34 cellular contexts compared by ENCODE assay signal in the genomic region with DNA sequence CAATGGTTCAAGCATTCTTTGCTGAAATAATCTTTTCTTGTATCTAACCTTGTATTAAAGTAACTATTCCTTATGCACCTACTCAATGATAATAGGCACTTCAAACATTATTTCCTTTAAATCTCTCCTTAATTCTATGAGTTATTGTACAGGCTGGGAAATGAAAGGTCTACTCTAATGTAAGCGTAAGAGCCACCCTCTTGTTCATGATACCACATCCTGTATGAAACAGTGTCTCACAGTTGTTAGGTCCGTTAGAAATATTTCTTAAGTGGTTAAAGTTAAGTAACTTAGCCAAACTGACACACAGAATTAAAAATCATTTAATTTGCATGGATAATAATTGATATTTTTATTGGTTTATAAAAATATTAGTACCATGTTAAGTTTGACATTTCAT.
"Had no signal": no experiment of that assay in that cellular context is flagged by ENCODE, and none has a peak within 500 bp of the region (broad histone marks: within the 10 kb centered on the region; RNA-seq: fewer than 3 reads in every experiment).

No MANE protein-coding gene starts in this region.

- H3K9me3 Mint-ChIP-seq: activated naive CD8-positive, alpha-beta T cell treated with anti-CD3 and anti-CD28 coated beads, Interleukin-2, amount 10 ng/mL, durations not matched to agents 7 days and 5 days; WTC11 had no signal

- DNase-seq: activated CD4-positive, alpha-beta T cell treated with anti-CD3 and anti-CD28 coated beads for 36 hours; activated CD4-positive, alpha-beta T cell treated with anti-CD3 and anti-CD28 coated beads, Interleukin-2, amount 10 ng/mL, durations not matched to agents 7 days and 5 days; activated CD4-positive, alpha-beta T cell treated with anti-CD3 and anti-CD28 coated beads, Interleukin-2, amount 50 U/mL, for 48 hours; activated CD8-positive, alpha-beta T cell treated with anti-CD3 and anti-CD28 coated beads, Interleukin-2, amount 10 ng/mL, durations not matched to agents 7 days and 5 days; activated gamma-delta T cell; activated naive CD4-positive, alpha-beta T cell treated with Interleukin-2 at 50 U/mL for 16 hours; activated naive CD8-positive, alpha-beta T cell treated with anti-CD3 and anti-CD28 coated beads, Interleukin-2, amount 10 ng/mL, durations not matched to agents 7 days and 5 days; activated T-cell treated with anti-CD3 and anti-CD28 coated beads, Interleukin-2, amount 50 U/mL, for 24 hours; amygdala; colonic mucosa; Karpas-422; MG63; NCI-H1105; NCI-H1417 treated with DMSO at 0.1 percent for 48 hours; NCI-H187 treated with DMSO at 0.1 percent for 48 hours; NCI-H2081 treated with DMSO at 0.1 percent for 48 hours; NCI-H226; NCI-H446 treated with DMSO at 0.1 percent for 48 hours; NCI-H524; NK-92 treated with Interleukin-12 subunit alpha and Interleukin-12 subunit beta, amount 100 ng/mL, for 24 hours; PC-3; Peyer's patch; RPMI8226; SHP77 treated with DMSO at 0.1 percent for 48 hours; SK-N-SH had no signal

- H3K4me3 Mint-ChIP-seq: activated CD4-positive, alpha-beta T cell treated with anti-CD3 and anti-CD28 coated beads for 36 hours; activated CD4-positive, alpha-beta T cell treated with anti-CD3 and anti-CD28 coated beads, Interleukin-2, amount 10 ng/mL, durations not matched to agents 7 days and 5 days; activated CD8-positive, alpha-beta T cell treated with anti-CD3 and anti-CD28 coated beads, Interleukin-2, amount 10 ng/mL, durations not matched to agents 7 days and 5 days; activated naive CD4-positive, alpha-beta T cell treated with anti-CD3 and anti-CD28 coated beads, Interleukin-2, amount 50 U/mL, for 24 hours; activated naive CD8-positive, alpha-beta T cell treated with anti-CD3 and anti-CD28 coated beads, Interleukin-2, amount 10 ng/mL, durations not matched to agents 7 days and 5 days; activated T-cell treated with anti-CD3 and anti-CD28 coated beads, Interleukin-2, amount 50 U/mL, for 24 hours; central memory CD8-positive, alpha-beta T cell; T-helper 1 cell treated with Interleukin-12 subunit alpha and Interleukin-12 subunit beta and Interleukin-4 antibody, amounts not matched to agents 30 μg/mL and 1 μg/mL, for 36 hours; T-helper 2 cell treated with Interferon-gamma antibody and Interleukin-4, amounts not matched to agents 5 μg/mL and 100 μg/mL, for 36 hours; WTC11 had no signal

- H3K9me3 ChIP-seq: ascending aorta, colonic mucosa, MG63, Peyer's patch, SK-N-SH had no signal

- H3K4me1 Mint-ChIP-seq: activated CD4-positive, alpha-beta T cell treated with anti-CD3 and anti-CD28 coated beads for 36 hours; activated CD4-positive, alpha-beta T cell treated with anti-CD3 and anti-CD28 coated beads, Interleukin-2, amount 10 ng/mL, durations not matched to agents 7 days and 5 days; activated naive CD4-positive, alpha-beta T cell treated with anti-CD3 and anti-CD28 coated beads, Interleukin-2, amount 50 U/mL, for 24 hours; activated naive CD8-positive, alpha-beta T cell treated with anti-CD3 and anti-CD28 coated beads, Interleukin-2, amount 10 ng/mL, durations not matched to agents 7 days and 5 days; central memory CD8-positive, alpha-beta T cell; WTC11 had no signal

- H3K36me3 Mint-ChIP-seq: activated naive CD4-positive, alpha-beta T cell treated with anti-CD3 and anti-CD28 coated beads, Interleukin-2, amount 50 U/mL, for 24 hours; activated naive CD8-positive, alpha-beta T cell treated with anti-CD3 and anti-CD28 coated beads, Interleukin-2, amount 10 ng/mL, durations not matched to agents 7 days and 5 days; WTC11 had no signal

- H3K36me3 ChIP-seq: ascending aorta, cardiac muscle cell, colonic mucosa, MG63, Peyer's patch, SJSA1 had no signal

- H3K27me3 ChIP-seq: ascending aorta, cardiac muscle cell, colonic mucosa, MG63, Peyer's patch, SJSA1 had no signal

- H3K4me1 ChIP-seq: ascending aorta, colonic mucosa, Peyer's patch, SJSA1 had no signal

- H3K27ac ChIP-seq: ascending aorta, cardiac muscle cell, colonic mucosa, Peyer's patch, SJSA1 had no signal

- H3K27ac Mint-ChIP-seq: activated CD4-positive, alpha-beta T cell treated with anti-CD3 and anti-CD28 coated beads for 36 hours; activated CD4-positive, alpha-beta T cell treated with anti-CD3 and anti-CD28 coated beads, Interleukin-2, amount 10 ng/mL, durations not matched to agents 7 days and 5 days; activated CD8-positive, alpha-beta T cell treated with anti-CD3 and anti-CD28 coated beads, Interleukin-2, amount 10 ng/mL, durations not matched to agents 7 days and 5 days; activated naive CD4-positive, alpha-beta T cell treated with anti-CD3 and anti-CD28 coated beads, Interleukin-2, amount 50 U/mL, for 24 hours; activated naive CD8-positive, alpha-beta T cell treated with anti-CD3 and anti-CD28 coated beads, Interleukin-2, amount 10 ng/mL, durations not matched to agents 7 days and 5 days; activated T-cell treated with anti-CD3 and anti-CD28 coated beads, Interleukin-2, amount 50 U/mL, for 24 hours; activated T-helper 2 cell treated with anti-CD3 and anti-CD28 coated beads, Interferon-gamma antibody, Interleukin-2, Interleukin-4, amounts not matched to agents 10 μg/mL and 5 μg/mL and 100 μg/mL, durations not matched to agents 14 hours and 24 hours and 36 hours; T-helper 1 cell treated with Interleukin-12 subunit alpha and Interleukin-12 subunit beta and Interleukin-4 antibody, amounts not matched to agents 30 μg/mL and 1 μg/mL, for 36 hours; T-helper 2 cell treated with Interferon-gamma antibody and Interleukin-4, amounts not matched to agents 5 μg/mL and 100 μg/mL, for 36 hours; WTC11 had no signal

- H3K4me3 ChIP-seq: ascending aorta, cardiac muscle cell, colonic mucosa, MG63, Peyer's patch, SJSA1 had no signal

- H3K27me3 Mint-ChIP-seq: activated CD4-positive, alpha-beta T cell treated with anti-CD3 and anti-CD28 coated beads for 36 hours; activated CD4-positive, alpha-beta T cell treated with anti-CD3 and anti-CD28 coated beads, Interleukin-2, amount 10 ng/mL, durations not matched to agents 7 days and 5 days; activated naive CD4-positive, alpha-beta T cell treated with anti-CD3 and anti-CD28 coated beads, Interleukin-2, amount 50 U/mL, for 24 hours; activated naive CD8-positive, alpha-beta T cell treated with anti-CD3 and anti-CD28 coated beads, Interleukin-2, amount 10 ng/mL, durations not matched to agents 7 days and 5 days; activated T-cell treated with anti-CD3 and anti-CD28 coated beads, Interleukin-2, amount 50 U/mL, for 24 hours; central memory CD8-positive, alpha-beta T cell had no signal
